1 cellular context compared by ENCODE assay signal in the genomic region with DNA sequence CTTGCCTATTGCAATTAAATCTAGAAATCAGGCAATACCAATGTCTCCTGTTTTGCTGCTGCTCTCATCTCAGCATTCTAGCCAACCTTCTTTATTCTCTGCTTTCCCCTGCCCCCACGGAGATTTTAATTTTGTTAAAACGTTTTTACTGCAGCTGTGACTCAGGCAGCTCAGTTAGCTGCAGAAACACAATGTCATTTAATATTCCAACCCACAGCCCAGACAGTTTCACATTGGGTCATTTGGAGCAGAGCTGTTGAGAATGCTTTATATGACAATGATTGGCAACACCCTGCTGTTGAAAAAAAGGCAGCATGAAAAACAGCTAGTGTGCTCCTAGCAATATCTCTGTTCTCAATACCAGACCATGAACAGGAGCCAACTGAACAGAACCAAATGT.
TF ChIP-seq lines count a peak whose summit lies in the region.

No MANE protein-coding gene starts in this region.

TF ChIP-seq in HEK293, 187 proteins besides CTCF, POLR2A, EP300 and RAD21 (continued from another document):
- TF ChIP-seq, protein P1, sequence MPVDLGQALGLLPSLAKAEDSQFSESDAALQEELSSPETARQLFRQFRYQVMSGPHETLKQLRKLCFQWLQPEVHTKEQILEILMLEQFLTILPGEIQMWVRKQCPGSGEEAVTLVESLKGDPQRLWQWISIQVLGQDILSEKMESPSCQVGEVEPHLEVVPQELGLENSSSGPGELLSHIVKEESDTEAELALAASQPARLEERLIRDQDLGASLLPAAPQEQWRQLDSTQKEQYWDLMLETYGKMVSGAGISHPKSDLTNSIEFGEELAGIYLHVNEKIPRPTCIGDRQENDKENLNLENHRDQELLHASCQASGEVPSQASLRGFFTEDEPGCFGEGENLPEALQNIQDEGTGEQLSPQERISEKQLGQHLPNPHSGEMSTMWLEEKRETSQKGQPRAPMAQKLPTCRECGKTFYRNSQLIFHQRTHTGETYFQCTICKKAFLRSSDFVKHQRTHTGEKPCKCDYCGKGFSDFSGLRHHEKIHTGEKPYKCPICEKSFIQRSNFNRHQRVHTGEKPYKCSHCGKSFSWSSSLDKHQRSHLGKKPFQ (tag by site-specific recombination; IDR thresholded peaks at IDR 0.05), result no peak
- TF ChIP-seq, protein P2, sequence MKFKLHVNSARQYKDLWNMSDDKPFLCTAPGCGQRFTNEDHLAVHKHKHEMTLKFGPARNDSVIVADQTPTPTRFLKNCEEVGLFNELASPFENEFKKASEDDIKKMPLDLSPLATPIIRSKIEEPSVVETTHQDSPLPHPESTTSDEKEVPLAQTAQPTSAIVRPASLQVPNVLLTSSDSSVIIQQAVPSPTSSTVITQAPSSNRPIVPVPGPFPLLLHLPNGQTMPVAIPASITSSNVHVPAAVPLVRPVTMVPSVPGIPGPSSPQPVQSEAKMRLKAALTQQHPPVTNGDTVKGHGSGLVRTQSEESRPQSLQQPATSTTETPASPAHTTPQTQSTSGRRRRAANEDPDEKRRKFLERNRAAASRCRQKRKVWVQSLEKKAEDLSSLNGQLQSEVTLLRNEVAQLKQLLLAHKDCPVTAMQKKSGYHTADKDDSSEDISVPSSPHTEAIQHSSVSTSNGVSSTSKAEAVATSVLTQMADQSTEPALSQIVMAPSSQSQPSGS (tag by site-specific recombination; IDR thresholded peaks at IDR 0.05; ENCODE audit: low read depth), result no peak
- TF ChIP-seq ZNF140 (tag by site-specific recombination; IDR thresholded peaks at IDR 0.05), result no peak
- TF ChIP-seq SP3 (tag by site-specific recombination; IDR thresholded peaks at IDR 0.05), result no peak
- TF ChIP-seq ZNF10 (tag by site-specific recombination; IDR thresholded peaks at IDR 0.05), result 0 out of 2 replicates have a peak, but pooled peaks have one; percentile 75
- TF ChIP-seq ZNF214 (tag by site-specific recombination; IDR thresholded peaks at IDR 0.05; ENCODE audit: borderline replicate concordance), result no peak
- TF ChIP-seq, protein P3, sequence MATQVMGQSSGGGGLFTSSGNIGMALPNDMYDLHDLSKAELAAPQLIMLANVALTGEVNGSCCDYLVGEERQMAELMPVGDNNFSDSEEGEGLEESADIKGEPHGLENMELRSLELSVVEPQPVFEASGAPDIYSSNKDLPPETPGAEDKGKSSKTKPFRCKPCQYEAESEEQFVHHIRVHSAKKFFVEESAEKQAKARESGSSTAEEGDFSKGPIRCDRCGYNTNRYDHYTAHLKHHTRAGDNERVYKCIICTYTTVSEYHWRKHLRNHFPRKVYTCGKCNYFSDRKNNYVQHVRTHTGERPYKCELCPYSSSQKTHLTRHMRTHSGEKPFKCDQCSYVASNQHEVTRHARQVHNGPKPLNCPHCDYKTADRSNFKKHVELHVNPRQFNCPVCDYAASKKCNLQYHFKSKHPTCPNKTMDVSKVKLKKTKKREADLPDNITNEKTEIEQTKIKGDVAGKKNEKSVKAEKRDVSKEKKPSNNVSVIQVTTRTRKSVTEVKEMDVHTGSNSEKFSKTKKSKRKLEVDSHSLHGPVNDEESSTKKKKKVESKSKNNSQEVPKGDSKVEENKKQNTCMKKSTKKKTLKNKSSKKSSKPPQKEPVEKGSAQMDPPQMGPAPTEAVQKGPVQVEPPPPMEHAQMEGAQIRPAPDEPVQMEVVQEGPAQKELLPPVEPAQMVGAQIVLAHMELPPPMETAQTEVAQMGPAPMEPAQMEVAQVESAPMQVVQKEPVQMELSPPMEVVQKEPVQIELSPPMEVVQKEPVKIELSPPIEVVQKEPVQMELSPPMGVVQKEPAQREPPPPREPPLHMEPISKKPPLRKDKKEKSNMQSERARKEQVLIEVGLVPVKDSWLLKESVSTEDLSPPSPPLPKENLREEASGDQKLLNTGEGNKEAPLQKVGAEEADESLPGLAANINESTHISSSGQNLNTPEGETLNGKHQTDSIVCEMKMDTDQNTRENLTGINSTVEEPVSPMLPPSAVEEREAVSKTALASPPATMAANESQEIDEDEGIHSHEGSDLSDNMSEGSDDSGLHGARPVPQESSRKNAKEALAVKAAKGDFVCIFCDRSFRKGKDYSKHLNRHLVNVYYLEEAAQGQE (tag by site-specific recombination; IDR thresholded peaks at IDR 0.05), result no peak
- TF ChIP-seq ZNF830 (tag by site-specific recombination; IDR thresholded peaks at IDR 0.05; ENCODE audit: low read depth), result no peak
- TF ChIP-seq, protein P4, sequence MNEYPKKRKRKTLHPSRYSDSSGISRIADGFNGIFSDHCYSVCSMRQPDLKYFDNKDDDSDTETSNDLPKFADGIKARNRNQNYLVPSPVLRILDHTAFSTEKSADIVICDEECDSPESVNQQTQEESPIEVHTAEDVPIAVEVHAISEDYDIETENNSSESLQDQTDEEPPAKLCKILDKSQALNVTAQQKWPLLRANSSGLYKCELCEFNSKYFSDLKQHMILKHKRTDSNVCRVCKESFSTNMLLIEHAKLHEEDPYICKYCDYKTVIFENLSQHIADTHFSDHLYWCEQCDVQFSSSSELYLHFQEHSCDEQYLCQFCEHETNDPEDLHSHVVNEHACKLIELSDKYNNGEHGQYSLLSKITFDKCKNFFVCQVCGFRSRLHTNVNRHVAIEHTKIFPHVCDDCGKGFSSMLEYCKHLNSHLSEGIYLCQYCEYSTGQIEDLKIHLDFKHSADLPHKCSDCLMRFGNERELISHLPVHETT (tag by site-specific recombination; IDR thresholded peaks at IDR 0.05), result no peak
- no peak for TF ChIP-seq ZNF404 (tag by site-specific recombination; IDR thresholded peaks at IDR 0.05)
- TF ChIP-seq PRDM6 (tag by site-specific recombination; IDR thresholded peaks at IDR 0.05), result peak; percentile 49; the same call in 1 of the 2 replicates
- TF ChIP-seq ZNF670 (tag by site-specific recombination; IDR thresholded peaks at IDR 0.05; ENCODE audit: low read depth), result no peak
- TF ChIP-seq WT1 (tag by site-specific recombination; IDR thresholded peaks at IDR 0.05), result no peak
- no peak for TF ChIP-seq ZNF529 (tag by site-specific recombination; IDR thresholded peaks at IDR 0.05; ENCODE audit: insufficient replicate concordance)
- no peak for TF ChIP-seq ZBTB26 (tag by site-specific recombination; optimal IDR thresholded peaks at IDR 0.05)
- TF ChIP-seq ZNF600 (tag by site-specific recombination; IDR thresholded peaks at IDR 0.05), result 0 out of 2 replicates have a peak, but pooled peaks have one; percentile 48
- TF ChIP-seq ZFP3 (tag by site-specific recombination; IDR thresholded peaks at IDR 0.05; ENCODE audit: low read depth), result no peak
- TF ChIP-seq ZNF76 (tag by site-specific recombination; IDR thresholded peaks at IDR 0.05; ENCODE audit: borderline replicate concordance, low read depth), result no peak
TF ChIP-seq in HEK293: peak in this region for 7.
